8 cellular contexts compared by ENCODE assay signal in genomic region chr16:24013733-24014645, GRCh38.
DNase-seq lines count a peak whose midpoint lies in the region; ATAC-seq and TF ChIP-seq lines count a peak whose summit lies in the region.

No MANE protein-coding gene starts in this region.

- TF ChIP-seq CTCF in mammary epithelial cell (conservative IDR thresholded peaks at IDR 0.05 in 1 of 2, IDR thresholded peaks at IDR 0.05 in 1 of 2; ENCODE audit: extremely low read depth in 1 of 2, insufficient read depth in 1 of 2, low read depth in 1 of 2, low read length in 2 of 2) (no peak), breast epithelium (IDR thresholded peaks at IDR 0.05) (no peak), RWPE1 (conservative IDR thresholded peaks at IDR 0.05; ENCODE audit: low read depth) (no peak), MCF 10A (IDR thresholded peaks at IDR 0.05; ENCODE audit: unreplicated experiment) (no peak)

- in situ Hi-C loops in mammary epithelial cell (cut with MboI; ENCODE audit: low sequenced_read_pairs in 2 of 2) = loop anchor here (5.0 kb wide), 2 partner anchors 212 to 277 kb away; no protein-coding TSS in a partner anchor

- H3K36me3 ChIP-seq in mammary epithelial cell (ENCODE audit: insufficient read depth, low read length) = no peaks in the 10 kb centered on the region
- H3K36me3 ChIP-seq in breast epithelium = no peaks in the 10 kb centered on the region

- no peaks in the 10 kb centered on the region for H3K9me3 Mint-ChIP-seq in MCF 10A (ENCODE audit: unreplicated experiment)

- no TSS peak for BruUV-seq in mammary epithelial cell (replicated peaks; lab: Mats Ljungman, UMichigan)
- BruUV-seq in MCF 10A (replicated peaks; lab: Mats Ljungman, UMichigan) = no TSS peak

- H3K4me3 ChIP-seq in mammary epithelial cell (replicated peaks in 1 of 3; ENCODE audit: insufficient read depth in 1 of 3, low read depth in 2 of 3, low read length in 3 of 3) (no peak overlapping the region), breast epithelium (no peak overlapping the region)

- 28% methylated on average over 10 of the region's 10 CpGs for WGBS in mammary epithelial cell (ENCODE audit: low coverage, missing lambda C conversion rate)

- H3K4me3 Mint-ChIP-seq in MCF 10A (ENCODE audit: unreplicated experiment) = no peak overlapping the region

- dilution Hi-C loops in mammary epithelial cell (cut with HindIII; ENCODE audit: low sequenced_read_pairs) = loop anchor here (10.0 kb wide), 1 partner anchor 209 kb away; no protein-coding TSS in a partner anchor

- CTCF ChIA-PET in mammary epithelial cell (lab: Charles Lee; ENCODE audit: low non-redundant PET) = interaction anchor here (0.6 kb wide), 1 partner anchor 12 kb away, joined by 6 read pairs; no protein-coding TSS in a partner anchor
- CTCF ChIA-PET in RWPE1 (lab: Yijun Ruan, JAX) = interaction anchor here (0.6 kb wide), 3 partner anchors 37 to 1513 kb away, joined by 3 to 4 read pairs (median 3); no protein-coding TSS in a partner anchor
- CTCF ChIA-PET in MCF 10A (lab: Yijun Ruan, JAX) = interaction anchor here (0.5 to 13.2 kb wide), 16 partner anchors 20 to 1032 kb away, joined by 3 to 248 read pairs (median 4); no protein-coding TSS in a partner anchor

- H3K4me2 ChIP-seq in mammary epithelial cell (ENCODE audit: insufficient read depth, low read depth, low read length) = no peak overlapping the region

- H3K27me3 ChIP-seq in mammary epithelial cell (ENCODE audit: insufficient read depth, low read length) (no peaks in the 10 kb centered on the region), breast epithelium (no peaks in the 10 kb centered on the region)

- H3K4me1 Mint-ChIP-seq in MCF 10A (ENCODE audit: insufficient read depth, unreplicated experiment) = no peaks in the 10 kb centered on the region

- no peaks in the 10 kb centered on the region for H3K27me3 Mint-ChIP-seq in MCF 10A (ENCODE audit: insufficient read depth, unreplicated experiment)

- POLR2A ChIA-PET in RWPE1 (lab: Yijun Ruan, JAX; ENCODE audit: low non-redundant PET) (no interaction called here), MCF 10A (lab: Yijun Ruan, JAX) (interaction anchor here (0.6 kb wide), 2 partner anchors 12 to 908 kb away, joined by 3 read pairs; no protein-coding TSS in a partner anchor)

- H3K27ac ChIP-seq in mammary epithelial cell (ENCODE audit: insufficient read depth, low read depth, low read length) = no peak overlapping the region
- H3K27ac ChIP-seq in breast epithelium = no peak overlapping the region
- H3K27ac ChIP-seq in RWPE1 = peak overlapping the region; percentile 37; the same call in 1 of the 2 replicates

- TF ChIP-seq POLR2A in breast epithelium (IDR thresholded peaks at IDR 0.05) = no peak

- H3K4me1 ChIP-seq in mammary epithelial cell (ENCODE audit: insufficient read depth, low read length) (no peaks in the 10 kb centered on the region), breast epithelium (no peaks in the 10 kb centered on the region)

- H3K9me3 ChIP-seq in mammary epithelial cell (replicated peaks; ENCODE audit: insufficient read depth, low read length) (no peaks in the 10 kb centered on the region), breast epithelium (no peaks in the 10 kb centered on the region)

- DNase-seq in mammary epithelial cell (peak; percentile 17), breast epithelium (ENCODE audit: low spot score in 2 of 2) (no peak), RWPE1 (ENCODE audit: low spot score) (peak; percentile 8), amniotic stem cell (lab: John Stamatoyannopoulos, UW) (no peak), MCF 10A (ENCODE audit: unreplicated experiment) (no peak)
- DNase-seq in activated naive CD4-positive, alpha-beta T cell treated with Interleukin-2 at 50 U/mL for 16 hours = peak; percentile 64
- peak; percentile 7 to 12 (median 9) for DNase-seq in stimulated activated CD4-positive, alpha-beta T cell treated with anti-CD3 and anti-CD28 coated beads, TNF-alpha, amount 100 ng/mL, for 1 hour (ENCODE audit: low read depth in 3 of 3, low spot score in 1 of 3)

- no peaks in the 10 kb centered on the region for H3K36me3 Mint-ChIP-seq in MCF 10A (ENCODE audit: insufficient read depth, unreplicated experiment)

- H4K20me1 ChIP-seq in mammary epithelial cell (ENCODE audit: insufficient read depth, low read length) = no peaks in the 10 kb centered on the region

- intact Hi-C loops in mammary epithelial cell (cut with micrococcal nuclease) = no loop called here
- intact Hi-C loops in breast epithelium (cut with DNase I; ENCODE audit: low total_unique reads) = no loop called here
- intact Hi-C loops in MCF 10A (cut with micrococcal nuclease) = no loop called here

- H3K9ac ChIP-seq in mammary epithelial cell (ENCODE audit: insufficient read depth, low read length) = no peak overlapping the region

- H2AFZ ChIP-seq in mammary epithelial cell (ENCODE audit: low read depth, low read length) = no peak overlapping the region

- H3K79me2 ChIP-seq in mammary epithelial cell (ENCODE audit: insufficient read depth, low read length) = no peaks in the 10 kb centered on the region

- ATAC-seq in HG03095 (IDR thresholded peaks at IDR 0.05; ENCODE audit: unreplicated experiment) = peak; percentile 87

- H3K27ac Mint-ChIP-seq in MCF 10A (ENCODE audit: low read depth, unreplicated experiment) = no peak overlapping the region

Comparison
In these comparisons a context has a peak if more than half of its experiments do, and no peak if none do; other contexts are left out.
1. DNase-seq: peak in mammary epithelial cell (single experiment), RWPE1 (single experiment), activated naive CD4-positive, alpha-beta T cell treated with Interleukin-2 at 50 U/mL for 16 hours (single experiment) and stimulated activated CD4-positive, alpha-beta T cell treated with anti-CD3 and anti-CD28 coated beads, TNF-alpha, amount 100 ng/mL, for 1 hour (3 of 3); none in breast epithelium (0 of 2), amniotic stem cell (single experiment) and MCF 10A (single experiment).